ENCODE assay signal across 28 cellular contexts in genomic region chrX:120090208-120090607, GRCh38. TPM values are rescaled to one million over a fixed set of nuclear protein-coding genes. Genes with fewer than 3 reads are reported as not detected.
DNase-seq lines count a peak whose midpoint lies in the region; ATAC-seq and TF ChIP-seq lines count a peak whose summit lies in the region.
"Had no signal": no experiment of that assay in that cellular context is flagged by ENCODE, and none has a peak within 500 bp of the region (broad histone marks: within the 10 kb centered on the region; RNA-seq: fewer than 3 reads in every experiment).

No MANE protein-coding gene starts in this region.

- no peaks in the 10 kb centered on the region for H3K36me3 ChIP-seq in adrenal gland (replicated peaks in 1 of 2)
- H3K36me3 ChIP-seq: left lung, transverse colon had no signal

- CTCF ChIA-PET in WTC11 (lab: Charles Lee): interaction anchor here (0.6 to 1.3 kb wide), 10 partner anchors 12 to 185 kb away, joined by 3 to 6 read pairs (median 3); no protein-coding TSS in a partner anchor

- 0 out of 2 replicates have a peak overlapping the region, but pooled peaks have one; percentile 33 for H3K27ac Mint-ChIP-seq in WTC11
- H3K27ac Mint-ChIP-seq: activated CD8-positive, alpha-beta T cell treated with anti-CD3 and anti-CD28 coated beads, Interleukin-2, amount 10 ng/mL, durations not matched to agents 7 days and 5 days; immature natural killer cell; nephron had no signal

- peaks cover 30% of the 10 kb centered on the region for H3K4me1 Mint-ChIP-seq in WTC11
- H3K4me1 Mint-ChIP-seq: immature natural killer cell had no signal

- intact Hi-C loops in adrenal gland (cut with DNase I): no loop called here

- ATAC-seq in WTC11: peak; percentile 82
- ATAC-seq: activated CD8-positive, alpha-beta T cell treated with anti-CD3 and anti-CD28 coated beads, Interleukin-2, amount 10 ng/mL, durations not matched to agents 7 days and 5 days; left lung; Right ventricle myocardium inferior; sciatic nerve had no signal

- TF ChIP-seq CTCF in WTC11 (IDR thresholded peaks at IDR 0.05) (no peak), adrenal gland (IDR thresholded peaks at IDR 0.05) (no peak), GM10266 (IDR thresholded peaks at IDR 0.05; ENCODE audit: control insufficient read depth, insufficient read depth, low read depth, missing control alignments) (no peak)

- in situ Hi-C loops in KBM-7 (cut with MboI; ENCODE audit: low pct_unique_long_range_greater_than_20kb, low sequenced_read_pairs): no loop called here

- POLR2A ChIA-PET in WTC11 (lab: Charles Lee): no interaction called here

- no peaks in the 10 kb centered on the region for H3K9me3 Mint-ChIP-seq in WTC11
- H3K9me3 Mint-ChIP-seq: immature natural killer cell had no signal

- no peaks in the 10 kb centered on the region for H3K36me3 Mint-ChIP-seq in WTC11
- H3K36me3 Mint-ChIP-seq: immature natural killer cell had no signal

- no peaks in the 10 kb centered on the region for H3K27me3 ChIP-seq in adrenal gland
- H3K27me3 ChIP-seq: transverse colon had no signal

- H3K4me3 ChIP-seq in adrenal gland: no peak overlapping the region
- H3K4me3 ChIP-seq: left lung, transverse colon had no signal

- H3K27ac ChIP-seq in adrenal gland: no peak overlapping the region
- H3K27ac ChIP-seq: left lung, parathyroid adenoma, transverse colon had no signal

- H3K4me3 Mint-ChIP-seq in WTC11: no peak overlapping the region
- H3K4me3 Mint-ChIP-seq: activated CD8-positive, alpha-beta T cell treated with anti-CD3 and anti-CD28 coated beads, Interleukin-2, amount 10 ng/mL, durations not matched to agents 7 days and 5 days; immature natural killer cell; nephron had no signal

- H3K27me3 Mint-ChIP-seq in WTC11 (ENCODE audit: low read depth): no peaks in the 10 kb centered on the region; the same call in 1 of the 2 replicates

- TF ChIP-seq POLR2A in adrenal gland (IDR thresholded peaks at IDR 0.05): no peak

- no peaks in the 10 kb centered on the region for H3K4me1 ChIP-seq in adrenal gland (replicated peaks in 1 of 2)
- H3K4me1 ChIP-seq: left lung, parathyroid adenoma, transverse colon had no signal

- WGBS in adrenal gland, 4 donors: 52 to 87% (median 68%) methylated on average over 2 of the region's 2 CpGs

- no peaks in the 10 kb centered on the region for H3K9me3 ChIP-seq in adrenal gland (replicated peaks in 1 of 3)
- H3K9me3 ChIP-seq: left lung, transverse colon had no signal

- DNase-seq in NCI-H1092 treated with DMSO at 0.1 percent for 48 hours (lab: John Stamatoyannopoulos, UW): peak; percentile 3
- no peak for DNase-seq in NCI-H1092 (lab: John Stamatoyannopoulos, UW)
- DNase-seq in KBM-7: peak; percentile 24
- peak; percentile 18 for DNase-seq in WTC11 (ENCODE audit: low spot score)
- peak; percentile 62 for DNase-seq in iPS-NIHi7 (ENCODE audit: extremely low spot score)
- DNase-seq in mesenteric fat pad (ENCODE audit: low spot score): no peak
- DNase-seq in adrenal gland: no peak
- no peak for DNase-seq in GM10266 (ENCODE audit: extremely low spot score)
- DNase-seq: activated CD4-positive, CD25-positive, alpha-beta regulatory T cell treated with anti-CD3 and anti-CD28 coated beads, Interleukin-2, amount 50 U/mL, for 72 hours; activated CD8-positive, alpha-beta T cell treated with anti-CD3 and anti-CD28 coated beads, Interleukin-2, amount 10 ng/mL, durations not matched to agents 7 days and 5 days; activated gamma-delta T cell treated with Interleukin-2 at 50 U/mL for 16 hours; activated T-cell treated with anti-CD3 and anti-CD28 coated beads, Interleukin-2, amount 50 U/mL, for 1 hour; head of caudate nucleus; immature natural killer cell; left lung; NCI-H1417 treated with DMSO at 0.1 percent for 48 hours; NCI-H2171; NCI-H524 treated with DMSO at 0.1 percent for 48 hours; stimulated activated CD4-positive, alpha-beta T cell treated with anti-CD3 and anti-CD28 coated beads, Interleukin-15, amount 100 ng/mL, for 24 hours; transverse colon had no signal

TF ChIP-seq in WTC11, 78 proteins besides CTCF, POLR2A, EP300 and RAD21 (continues in another document):
- no peak for TF ChIP-seq ZNF416 (CRISPR knock-in tag; IDR thresholded peaks at IDR 0.05)
- no peak for TF ChIP-seq FOXP1 (CRISPR knock-in tag; IDR thresholded peaks at IDR 0.05; ENCODE audit: borderline replicate concordance)
- TF ChIP-seq ZNF425 (CRISPR knock-in tag; conservative IDR thresholded peaks at IDR 0.05): no peak
- TF ChIP-seq HMGXB4 (CRISPR knock-in tag; IDR thresholded peaks at IDR 0.05): no peak
- no peak for TF ChIP-seq EMX1 (CRISPR knock-in tag; IDR thresholded peaks at IDR 0.05)
- TF ChIP-seq ZMAT4 (CRISPR knock-in tag; IDR thresholded peaks at IDR 0.05): no peak
- TF ChIP-seq AFF4 (CRISPR knock-in tag; IDR thresholded peaks at IDR 0.05; ENCODE audit: borderline replicate concordance): no peak

RNA-seq across cellular contexts. Expression of gene RHOXF2B, which starts 12.7 kb away (rescaled TPM):
- total RNA-seq in WTC11 (2021) (0.23 TPM in 1 of 3 replicates, not detected in the others), mesenteric fat pad (not detected), adrenal gland (not detected)
- polyA plus RNA-seq in adrenal gland: not detected
- total RNA-seq: A172; activated CD8-positive, alpha-beta T cell treated with anti-CD3 and anti-CD28 coated beads, Interleukin-2, amount 10 ng/mL, durations not matched to agents 7 days and 5 days; H4; left lung; LHCN-M2; Right ventricle myocardium inferior; sciatic nerve; transverse colon had no signal
- polyA plus RNA-seq: adipose tissue, immature natural killer cell had no signal

RNA-seq across cellular contexts. Expression of gene RHOXF1, which starts 25.5 kb away (rescaled TPM):
- total RNA-seq in WTC11 (2021): not detected in 3 replicates
- total RNA-seq in mesenteric fat pad: 1.2 TPM
- 1 to 10 TPM in 2 of 8 donors, under 1 TPM in 1, not detected in 5; 0.46 to 1.4 (median 1.1) TPM for total RNA-seq in adrenal gland
- polyA plus RNA-seq in adrenal gland: 1 to 10 TPM in 2 of 3 donors, not detected in 1; 2.2 to 3.8 TPM
- total RNA-seq: A172; activated CD8-positive, alpha-beta T cell treated with anti-CD3 and anti-CD28 coated beads, Interleukin-2, amount 10 ng/mL, durations not matched to agents 7 days and 5 days; H4; left lung; LHCN-M2; Right ventricle myocardium inferior had no signal
- polyA plus RNA-seq: immature natural killer cell had no signal

Comparison
In these comparisons a context has a peak if more than half of its experiments do, and no peak if none do; other contexts are left out.
1. DNase-seq: peak in NCI-H1092 treated with DMSO at 0.1 percent for 48 hours (single experiment), KBM-7 (single experiment), WTC11 (single experiment) and iPS-NIHi7 (single experiment); none in NCI-H1092 (single experiment), mesenteric fat pad (single experiment), adrenal gland (0 of 7) and GM10266 (single experiment).